In genomic region chr2:128492966-128493811, GRCh38 we compare ENCODE assay signal across 16 cellular contexts.
"Had no signal": no experiment of that assay in that cellular context is flagged by ENCODE, and none has a peak within 500 bp of the region (broad histone marks: within the 10 kb centered on the region; RNA-seq: fewer than 3 reads in every experiment).

No MANE protein-coding gene starts in this region.

- H3K36me3 ChIP-seq: heart right ventricle, neutrophil, uterus had no signal

- H3K4me1 ChIP-seq: uterus had no signal

- DNase-seq: activated CD4-positive, alpha-beta T cell treated with anti-CD3 and anti-CD28 coated beads for 48 hours; activated CD8-positive, alpha-beta T cell treated with anti-CD3 and anti-CD28 coated beads, Interleukin-2, amount 10 ng/mL, durations not matched to agents 7 days and 5 days; activated naive CD4-positive, alpha-beta T cell treated with anti-CD3 and anti-CD28 coated beads for 36 hours; effector CD4-positive, alpha-beta T cell; heart right ventricle; kidney glomerular epithelial cell; midbrain; right cardiac atrium; T-cell; uterus had no signal

- ATAC-seq: activated CD8-positive, alpha-beta T cell treated with anti-CD3 and anti-CD28 coated beads, Interleukin-2, amount 10 ng/mL, durations not matched to agents 7 days and 5 days; heart right ventricle; right cardiac atrium; T-cell had no signal

- H3K27ac ChIP-seq: neutrophil, uterus, VCaP had no signal

- H3K4me3 ChIP-seq: heart right ventricle, lung, smooth muscle cell, uterus had no signal

- H3K9me3 ChIP-seq: neutrophil, uterus had no signal

- H3K4me2 ChIP-seq: smooth muscle cell had no signal

- FAIRE-seq: colon, frontal cortex had no signal

- H3K27me3 ChIP-seq: uterus had no signal
